ENCODE assay signal across 10 cellular contexts in the genomic region with DNA sequence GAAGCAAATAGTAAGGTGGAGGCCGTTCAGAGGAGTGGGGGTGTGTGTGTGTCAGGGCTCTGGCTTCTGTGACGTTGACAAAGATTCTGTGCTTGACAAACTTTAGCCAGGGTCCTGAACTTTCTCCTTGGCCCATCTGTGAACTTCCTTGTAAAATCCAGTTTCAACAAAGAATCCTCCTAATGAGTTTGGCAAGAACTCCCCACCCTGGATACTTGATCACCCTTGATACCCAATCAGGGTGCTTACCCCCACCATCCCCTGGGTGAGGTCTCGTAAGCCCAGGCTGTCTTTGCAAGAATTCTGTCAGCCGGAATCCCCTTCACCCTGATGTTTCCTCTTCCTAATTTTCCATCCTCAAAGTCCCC. TPM values are rescaled to one million over a fixed set of nuclear protein-coding genes. Genes with fewer than 3 reads are reported as not detected.
DNase-seq lines count a peak whose midpoint lies in the region; ATAC-seq and TF ChIP-seq lines count a peak whose summit lies in the region.
"Had no signal": no experiment of that assay in that cellular context is flagged by ENCODE, and none has a peak within 500 bp of the region (broad histone marks: within the 10 kb centered on the region; RNA-seq: fewer than 3 reads in every experiment).

No MANE protein-coding gene starts in this region.

- no peak for ATAC-seq in activated T-helper 17 cell treated with anti-CD3 and anti-CD28 coated beads, Interleukin-2, amount 50 U/mL, for 72 hours (replicated peaks)
- ATAC-seq in memory B cell (ENCODE audit: low read depth) (no peak), thoracic aorta (ENCODE audit: insufficient number of reproducible peaks, low FRiP score, low read depth) (no peak)

- peak overlapping the region; percentile 17 to 20 for H3K27ac ChIP-seq in thoracic aorta

- H3K4me3 ChIP-seq in thoracic aorta: no peak overlapping the region
- H3K4me3 ChIP-seq: MG63, prostate gland had no signal

- H3K27me3 Mint-ChIP-seq in activated naive CD4-positive, alpha-beta T cell treated with anti-CD3 and anti-CD28 coated beads for 36 hours (ENCODE audit: low read depth): no peaks in the 10 kb centered on the region
- H3K27me3 Mint-ChIP-seq in activated T-helper 17 cell treated with anti-CD3 and anti-CD28 coated beads, Interleukin-2, amount 50 U/mL, for 72 hours: no peaks in the 10 kb centered on the region
- H3K27me3 Mint-ChIP-seq in memory B cell: no peaks in the 10 kb centered on the region

- H3K36me3 ChIP-seq in thoracic aorta: no peaks in the 10 kb centered on the region
- H3K36me3 ChIP-seq: MG63, prostate gland had no signal

- peaks cover 9 to 21% of the 10 kb centered on the region in 2 donors for H3K4me1 ChIP-seq in thoracic aorta (ENCODE audit: control insufficient read depth in 1 of 2, low read depth in 2 of 2)

- TF ChIP-seq CTCF in thoracic aorta (IDR thresholded peaks at IDR 0.05): no peak

- peak; percentile 2 for DNase-seq in activated naive CD4-positive, alpha-beta T cell treated with anti-CD3 and anti-CD28 coated beads for 36 hours
- no peak for DNase-seq in activated naive CD4-positive, alpha-beta T cell (lab: John Stamatoyannopoulos, UW)
- DNase-seq in memory B cell (ENCODE audit: low spot score in 2 of 2): no peak
- no peak for DNase-seq in thoracic aorta (ENCODE audit: low spot score)
- DNase-seq in HCEC 1CT: no peak
- DNase-seq in 8988T: no peak
- no peak for DNase-seq in AG08395 (ENCODE audit: low spot score)
- DNase-seq: MG63 had no signal

- CTCF ChIA-PET in activated naive CD4-positive, alpha-beta T cell treated with anti-CD3 and anti-CD28 coated beads for 36 hours (lab: Charles Lee): interaction anchor here (1.0 kb wide), 1 partner anchor 26 kb away, joined by 3 read pairs; no protein-coding TSS in a partner anchor

- H3K36me3 Mint-ChIP-seq in activated naive CD4-positive, alpha-beta T cell treated with anti-CD3 and anti-CD28 coated beads for 36 hours (ENCODE audit: low read depth): peaks cover 22% of the 10 kb centered on the region
- H3K36me3 Mint-ChIP-seq in activated T-helper 17 cell treated with anti-CD3 and anti-CD28 coated beads, Interleukin-2, amount 50 U/mL, for 72 hours (ENCODE audit: low read depth): peaks cover 24% of the 10 kb centered on the region
- peaks cover 5% of the 10 kb centered on the region for H3K36me3 Mint-ChIP-seq in memory B cell

- H3K4me1 Mint-ChIP-seq in activated naive CD4-positive, alpha-beta T cell treated with anti-CD3 and anti-CD28 coated beads for 36 hours (ENCODE audit: low read depth): peaks cover 76% of the 10 kb centered on the region
- H3K4me1 Mint-ChIP-seq in activated T-helper 17 cell treated with anti-CD3 and anti-CD28 coated beads, Interleukin-2, amount 50 U/mL, for 72 hours: peaks cover 65% of the 10 kb centered on the region
- H3K4me1 Mint-ChIP-seq in memory B cell: peaks cover 56% of the 10 kb centered on the region

- intact Hi-C loops in activated naive CD4-positive, alpha-beta T cell treated with anti-CD3 and anti-CD28 coated beads for 36 hours (cut with micrococcal nuclease): no loop called here

- no peak overlapping the region for H3K4me3 Mint-ChIP-seq in activated naive CD4-positive, alpha-beta T cell treated with anti-CD3 and anti-CD28 coated beads for 36 hours
- peak overlapping the region; percentile 88 for H3K4me3 Mint-ChIP-seq in activated T-helper 17 cell treated with anti-CD3 and anti-CD28 coated beads, Interleukin-2, amount 50 U/mL, for 72 hours
- peak overlapping the region; percentile 60 for H3K4me3 Mint-ChIP-seq in memory B cell

- H3K9me3 ChIP-seq in thoracic aorta: peaks cover 7% of the 10 kb centered on the region
- H3K9me3 ChIP-seq: prostate gland had no signal

- H3K27me3 ChIP-seq in thoracic aorta (replicated peaks; ENCODE audit: insufficient read depth): no peaks in the 10 kb centered on the region
- H3K27me3 ChIP-seq: MG63 had no signal

- H3K9me3 Mint-ChIP-seq in activated naive CD4-positive, alpha-beta T cell treated with anti-CD3 and anti-CD28 coated beads for 36 hours: peaks cover 26% of the 10 kb centered on the region
- H3K9me3 Mint-ChIP-seq in activated T-helper 17 cell treated with anti-CD3 and anti-CD28 coated beads, Interleukin-2, amount 50 U/mL, for 72 hours: peaks cover 3% of the 10 kb centered on the region
- no peaks in the 10 kb centered on the region for H3K9me3 Mint-ChIP-seq in memory B cell

- H3K27ac Mint-ChIP-seq in activated naive CD4-positive, alpha-beta T cell treated with anti-CD3 and anti-CD28 coated beads for 36 hours: peak overlapping the region; percentile 86
- peak overlapping the region; percentile 98 for H3K27ac Mint-ChIP-seq in activated T-helper 17 cell treated with anti-CD3 and anti-CD28 coated beads, Interleukin-2, amount 50 U/mL, for 72 hours
- peak overlapping the region; percentile 98 for H3K27ac Mint-ChIP-seq in memory B cell

RNA-seq across cellular contexts. Expression of a gene that starts 3.0 kb away (rescaled TPM):
- 10 to 100 TPM; 51.4 to 52.0 TPM for total RNA-seq in activated naive CD4-positive, alpha-beta T cell treated with anti-CD3 and anti-CD28 coated beads for 36 hours
- 10 to 100 TPM; 83.6 to 87.3 TPM for total RNA-seq in activated T-helper 17 cell treated with anti-CD3 and anti-CD28 coated beads, Interleukin-2, amount 50 U/mL, for 72 hours
- total RNA-seq in thoracic aorta: 100 to 1,000 TPM in 1 of 2 donors, 10 to 100 TPM in 1; 46.3 to 103 TPM

RNA-seq across cellular contexts. Expression of a gene that starts 34.6 kb away (rescaled TPM):
- total RNA-seq in activated naive CD4-positive, alpha-beta T cell treated with anti-CD3 and anti-CD28 coated beads for 36 hours: 10 to 100 TPM; 62.7 to 68.3 TPM
- 10 to 100 TPM; 45.4 to 68.4 TPM for total RNA-seq in activated T-helper 17 cell treated with anti-CD3 and anti-CD28 coated beads, Interleukin-2, amount 50 U/mL, for 72 hours
- 10 to 100 TPM in 1 of 2 donors, 1 to 10 TPM in 1; 7.0 to 21.4 TPM for total RNA-seq in thoracic aorta

RNA-seq across cellular contexts. Expression of a gene that starts 41.0 kb away (rescaled TPM):
- 10 to 100 TPM; 93.9 to 96.9 TPM for total RNA-seq in activated naive CD4-positive, alpha-beta T cell treated with anti-CD3 and anti-CD28 coated beads for 36 hours
- 100 to 1,000 TPM in 1 of 2 donors, 10 to 100 TPM in 1; 56.0 to 197 TPM for total RNA-seq in activated T-helper 17 cell treated with anti-CD3 and anti-CD28 coated beads, Interleukin-2, amount 50 U/mL, for 72 hours
- total RNA-seq in thoracic aorta: 100 to 1,000 TPM in 1 of 2 donors, 10 to 100 TPM in 1; 71.2 to 194 TPM
